Comparison of ENCODE assay signal across 10 cellular contexts in the genomic region with DNA sequence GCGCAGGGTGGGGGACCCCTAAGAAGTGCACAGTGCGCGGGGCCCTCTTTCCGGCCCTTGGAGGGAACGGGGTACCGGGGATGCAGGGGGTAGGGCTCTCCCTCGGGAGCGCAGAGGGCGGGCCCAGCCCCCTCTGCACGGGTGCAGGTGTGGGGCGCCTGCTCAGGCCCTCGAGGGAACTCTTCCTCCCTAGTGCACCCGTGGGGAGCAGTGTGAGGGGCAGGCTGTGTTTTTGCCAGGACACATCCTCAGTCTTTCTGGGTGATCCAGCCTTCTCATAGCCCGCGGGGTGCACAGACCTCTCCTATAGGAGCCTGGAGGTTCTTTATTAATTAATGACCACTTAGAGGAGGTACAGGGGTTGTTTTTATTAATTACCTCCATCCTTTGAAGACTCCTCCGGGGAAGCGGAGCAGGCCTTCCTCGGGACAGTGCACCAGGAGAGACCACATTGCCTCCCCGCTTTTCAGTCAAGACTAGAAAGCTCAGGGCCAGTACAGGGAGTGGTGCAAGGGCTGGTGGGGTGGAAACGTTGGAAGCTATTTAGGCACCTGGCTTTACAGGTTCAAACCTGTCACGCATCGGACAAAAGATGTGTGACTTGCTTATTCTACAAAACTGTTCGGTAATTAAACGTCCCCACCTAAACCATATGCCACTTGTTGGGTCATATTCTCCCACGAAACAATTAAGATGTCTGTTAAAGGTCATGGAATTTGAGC. TPM values are rescaled to one million over a fixed set of nuclear protein-coding genes. Genes with fewer than 3 reads are reported as not detected.
DNase-seq lines count a peak whose midpoint lies in the region; ATAC-seq and TF ChIP-seq lines count a peak whose summit lies in the region.
"Had no signal": no experiment of that assay in that cellular context is flagged by ENCODE, and none has a peak within 500 bp of the region (broad histone marks: within the 10 kb centered on the region; RNA-seq: fewer than 3 reads in every experiment).

No MANE protein-coding gene starts in this region.

- intact Hi-C loops in stomach (cut with DNase I; ENCODE audit: low total_unique reads), result no loop called here

- peak; percentile 24 for ATAC-seq in activated T-helper 17 cell treated with anti-CD3 and anti-CD28 coated beads, Interleukin-2, amount 50 U/mL, for 72 hours (replicated peaks)
- no peak for ATAC-seq in HG03520 (IDR thresholded peaks at IDR 0.05; ENCODE audit: unreplicated experiment)
- no peak for ATAC-seq in HG02571 (IDR thresholded peaks at IDR 0.05; ENCODE audit: unreplicated experiment)

- no peaks in the 10 kb centered on the region for H3K9me3 Mint-ChIP-seq in activated T-cell treated with anti-CD3 and anti-CD28 coated beads, Interleukin-2, amount 50 U/mL, for 24 hours
- H3K9me3 Mint-ChIP-seq in activated T-helper 17 cell treated with anti-CD3 and anti-CD28 coated beads, Interleukin-2, amount 50 U/mL, for 72 hours, result no peaks in the 10 kb centered on the region

- H3K36me3 Mint-ChIP-seq in activated T-cell treated with anti-CD3 and anti-CD28 coated beads, Interleukin-2, amount 50 U/mL, for 24 hours (ENCODE audit: low read depth), result no peaks in the 10 kb centered on the region
- H3K36me3 Mint-ChIP-seq in activated T-helper 17 cell treated with anti-CD3 and anti-CD28 coated beads, Interleukin-2, amount 50 U/mL, for 72 hours (ENCODE audit: low read depth), result no peaks in the 10 kb centered on the region

- DNase-seq in activated T-cell treated with anti-CD3 and anti-CD28 coated beads, Interleukin-2, amount 50 U/mL, for 24 hours, result no peak
- no peak for DNase-seq in activated T-cell treated with anti-CD3 and anti-CD28 coated beads, Interleukin-2, amount 50 U/mL, for 48 hours
- DNase-seq in stomach, result no peak
- DNase-seq in activated CD4-positive, alpha-beta T cell treated with anti-CD3 and anti-CD28 coated beads for 1 hour, result no peak
- DNase-seq: GF-D8, NCI-H2029 treated with DMSO at 0.1 percent for 48 hours had no signal

- no peak overlapping the region for H3K27ac Mint-ChIP-seq in activated T-cell treated with anti-CD3 and anti-CD28 coated beads, Interleukin-2, amount 50 U/mL, for 24 hours
- no peak overlapping the region for H3K27ac Mint-ChIP-seq in activated T-helper 17 cell treated with anti-CD3 and anti-CD28 coated beads, Interleukin-2, amount 50 U/mL, for 72 hours

- WGBS in stomach, 5 donors, result 38 to 81% (median 46%) methylated on average over 12 to 25 of the region's 25 CpGs

- H3K9ac ChIP-seq in iPS-20b (ENCODE audit: low read depth, low read length), result no peak overlapping the region

- peak overlapping the region; percentile 15 for H3K4me3 Mint-ChIP-seq in activated T-cell treated with anti-CD3 and anti-CD28 coated beads, Interleukin-2, amount 50 U/mL, for 24 hours
- peak overlapping the region; percentile 36 for H3K4me3 Mint-ChIP-seq in activated T-helper 17 cell treated with anti-CD3 and anti-CD28 coated beads, Interleukin-2, amount 50 U/mL, for 72 hours

- H3K27me3 Mint-ChIP-seq in activated T-cell treated with anti-CD3 and anti-CD28 coated beads, Interleukin-2, amount 50 U/mL, for 24 hours, result peaks cover 50% of the 10 kb centered on the region
- H3K27me3 Mint-ChIP-seq in activated T-helper 17 cell treated with anti-CD3 and anti-CD28 coated beads, Interleukin-2, amount 50 U/mL, for 72 hours, result peaks cover 15% of the 10 kb centered on the region

- no peak for TF ChIP-seq POLR2A in stomach (IDR thresholded peaks at IDR 0.05)

- H3K4me3 ChIP-seq in iPS-20b (ENCODE audit: low read length) (peak overlapping the region; percentile 61; the same call in 1 of the 2 replicates), stomach (peak overlapping the region; percentile 33 to 58 (median 40))

- TF ChIP-seq EP300 in stomach (IDR thresholded peaks at IDR 0.05), result no peak

- no peaks in the 10 kb centered on the region; the same call in 1 of the 2 replicates for H3K4me1 ChIP-seq in iPS-20b (ENCODE audit: insufficient read depth, low read length)
- H3K4me1 ChIP-seq in stomach, result peaks cover 10 to 18% (median 16%) of the 10 kb centered on the region in 4 donors

- H3K4me1 Mint-ChIP-seq in activated T-cell treated with anti-CD3 and anti-CD28 coated beads, Interleukin-2, amount 50 U/mL, for 24 hours (ENCODE audit: low read depth), result peaks cover 11% of the 10 kb centered on the region
- no peaks in the 10 kb centered on the region for H3K4me1 Mint-ChIP-seq in activated T-helper 17 cell treated with anti-CD3 and anti-CD28 coated beads, Interleukin-2, amount 50 U/mL, for 72 hours

- H3K36me3 ChIP-seq in iPS-20b (ENCODE audit: insufficient read depth, low read depth, low read length), result no peaks in the 10 kb centered on the region
- no peaks in the 10 kb centered on the region for H3K36me3 ChIP-seq in stomach

- H3K27ac ChIP-seq in iPS-20b (ENCODE audit: low read length), result no peak overlapping the region
- H3K27ac ChIP-seq in stomach, result no peak overlapping the region

- H3K27me3 ChIP-seq in iPS-20b (ENCODE audit: insufficient read depth, low read length) (peaks cover 78% of the 10 kb centered on the region), stomach (peaks cover 9 to 63% (median 31%) of the 10 kb centered on the region in 3 donors)

- no peak for TF ChIP-seq CTCF in stomach (IDR thresholded peaks at IDR 0.05)

- no peaks in the 10 kb centered on the region for H3K9me3 ChIP-seq in iPS-20b (ENCODE audit: insufficient read depth, low read depth, low read length)
- H3K9me3 ChIP-seq in stomach, result no peaks in the 10 kb centered on the region

RNA-seq across cellular contexts. Expression of gene GJB6, which starts 0.6 kb away (rescaled TPM):
- total RNA-seq in activated T-helper 17 cell treated with anti-CD3 and anti-CD28 coated beads, Interleukin-2, amount 50 U/mL, for 72 hours, result 10 to 100 TPM; 16.8 to 53.3 TPM
- under 1 TPM in 1 of 5 donors, not detected in 4; 0.73 TPM for total RNA-seq in stomach
- 10 to 100 TPM in 1 of 3 donors, 1 to 10 TPM in 1, not detected in 1; 1.5 to 41.6 TPM for polyA plus RNA-seq in stomach

RNA-seq across cellular contexts. Expression of gene GJB2, which starts 40.0 kb away (rescaled TPM):
- total RNA-seq in activated T-helper 17 cell treated with anti-CD3 and anti-CD28 coated beads, Interleukin-2, amount 50 U/mL, for 72 hours, result 10 to 100 TPM; 42.5 to 84.4 TPM
- total RNA-seq in stomach, result 10 to 100 TPM in 1 of 5 donors, 1 to 10 TPM in 2, under 1 TPM in 1, not detected in 1; 0.58 to 10.4 (median 3.0) TPM
- polyA plus RNA-seq in stomach, result 100 to 1,000 TPM in 1 of 3 donors, 1 to 10 TPM in 1, under 1 TPM in 1; 0.76 to 102 (median 2.3) TPM

Comparison
In these comparisons a context has a peak if more than half of its experiments do, and no peak if none do; other contexts are left out.
1. RNA of gene GJB6, which starts 0.6 kb away (total RNA-seq): 16.8 to 53.3 TPM in activated T-helper 17 cell treated with anti-CD3 and anti-CD28 coated beads, Interleukin-2, amount 50 U/mL, for 72 hours; 0.73 TPM in stomach; every median in the first group is over 10 times any median in the second.